1 cellular context compared by ENCODE assay signal in the genomic region with DNA sequence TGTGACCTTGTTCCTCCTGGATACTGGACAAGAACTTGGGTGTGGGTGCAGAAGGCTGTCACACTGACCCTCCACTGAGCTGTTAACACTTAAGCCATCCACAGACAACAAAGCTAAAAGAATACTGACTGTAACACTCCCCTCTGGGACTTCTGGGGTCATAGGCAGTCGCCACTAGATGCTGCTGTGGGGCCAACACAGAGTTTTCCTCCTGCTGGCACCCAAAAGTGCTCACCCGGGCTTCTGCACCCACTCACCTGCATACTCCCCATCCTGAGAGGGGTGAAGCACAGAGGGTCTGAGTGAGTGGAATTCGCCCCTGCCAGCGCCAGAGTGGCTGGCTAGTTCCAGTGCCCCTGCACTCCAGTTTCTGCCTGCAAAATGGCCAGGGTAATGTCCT.
TF ChIP-seq lines count a peak whose summit lies in the region.

No MANE protein-coding gene starts in this region.

TF ChIP-seq in H1, 55 proteins besides CTCF, POLR2A, EP300 and RAD21:
- no peak for TF ChIP-seq RBBP5 (IDR thresholded peaks at IDR 0.05; ENCODE audit: borderline replicate concordance, low read depth, low read length)
- no peak for TF ChIP-seq SAP30 (IDR thresholded peaks at IDR 0.05; ENCODE audit: insufficient read depth, insufficient replicate concordance, low read length)
- TF ChIP-seq SP2 (IDR thresholded peaks at IDR 0.05; ENCODE audit: low read length): no peak
- no peak for TF ChIP-seq JUN (IDR thresholded peaks at IDR 0.05; ENCODE audit: low read depth, low read length)
- TF ChIP-seq YY1 (IDR thresholded peaks at IDR 0.05; ENCODE audit: low read depth, low read length): no peak
- TF ChIP-seq KDM4A (IDR thresholded peaks at IDR 0.05; ENCODE audit: low read depth, low read length, severe bottlenecking): no peak
- no peak for TF ChIP-seq TEAD4 (IDR thresholded peaks at IDR 0.05; ENCODE audit: low read depth, low read length)
- TF ChIP-seq CTBP2 (IDR thresholded peaks at IDR 0.05; ENCODE audit: borderline replicate concordance, insufficient read depth, insufficient read length, low read length): no peak
- TF ChIP-seq GTF2F1 (IDR thresholded peaks at IDR 0.05; ENCODE audit: borderline replicate concordance, low read depth, low read length): no peak
- TF ChIP-seq RXRA (IDR thresholded peaks at IDR 0.05; ENCODE audit: insufficient read depth, low read depth, low read length): no peak
- TF ChIP-seq CEBPB (IDR thresholded peaks at IDR 0.05; ENCODE audit: low read depth, low read length): no peak
- TF ChIP-seq TAF7 (optimal IDR thresholded peaks at IDR 0.05; ENCODE audit: borderline replicate concordance, low read depth, low read length): no peak
- no peak for TF ChIP-seq CHD1 (IDR thresholded peaks at IDR 0.05; ENCODE audit: low read depth, low read length)
- no peak for TF ChIP-seq EZH2 (IDR thresholded peaks at IDR 0.05; ENCODE audit: low read depth, low read length, severe bottlenecking)
- TF ChIP-seq NRF1 (IDR thresholded peaks at IDR 0.05; ENCODE audit: low read depth, low read length): no peak
